In the genomic region with DNA sequence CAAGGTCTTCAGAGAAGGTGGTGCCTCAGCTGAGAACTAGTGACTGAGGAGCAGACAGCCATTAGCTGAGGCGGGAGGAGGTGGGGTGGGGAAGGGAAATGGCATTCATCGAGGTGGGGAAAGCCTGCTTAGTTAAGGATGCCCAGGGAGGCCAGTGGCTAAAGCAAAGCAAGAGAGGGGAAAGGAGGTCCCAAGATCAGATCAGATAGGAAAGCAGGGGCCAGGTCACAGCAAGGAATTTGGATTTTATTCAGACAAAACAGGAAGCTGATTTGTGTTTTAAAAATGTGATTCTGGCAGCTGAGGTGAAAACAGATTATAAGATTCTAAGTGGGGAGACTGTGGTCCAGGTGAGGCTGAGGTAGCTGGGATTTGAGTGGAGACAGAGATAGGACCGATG, we compare ENCODE assay signal across 21 cellular contexts. TPM values are rescaled to one million over a fixed set of nuclear protein-coding genes. Genes with fewer than 3 reads are reported as not detected.
DNase-seq lines count a peak whose midpoint lies in the region; ATAC-seq, FAIRE-seq and TF ChIP-seq lines count a peak whose summit lies in the region.
"Had no signal": no experiment of that assay in that cellular context is flagged by ENCODE, and none has a peak within 500 bp of the region (broad histone marks: within the 10 kb centered on the region; RNA-seq: fewer than 3 reads in every experiment).

No MANE protein-coding gene starts in this region.

- H3K4me1 ChIP-seq in A549 = peaks cover 18% of the 10 kb centered on the region
- H3K4me1 ChIP-seq: BE2C, Caco-2 had no signal

- no peaks in the 10 kb centered on the region for H3K9me3 ChIP-seq in A549
- H3K9me3 ChIP-seq: BE2C, Caco-2 had no signal

- ATAC-seq in A549 = no peak
- ATAC-seq in stimulated activated memory B cell treated with anti-CD40 and anti-IgM and Interleukin-4, amounts not matched to agents 10 μg/mL and 1 μg/mL and 100 μg/mL, for 72 hours = no peak
- ATAC-seq: HCT116 had no signal

- no peak overlapping the region for H3K4me3 ChIP-seq in A549

- DNase-seq in NCI-H82 (lab: John Stamatoyannopoulos, UW) = peak; percentile 37
- DNase-seq in NCI-H82 treated with DMSO at 0.1 percent for 48 hours (lab: John Stamatoyannopoulos, UW; ENCODE audit: unreplicated experiment) = no peak
- no peak for DNase-seq in A549 (ENCODE audit: low read depth in 1 of 2, low spot score in 1 of 2)
- DNase-seq in HFFc6 = no peak
- DNase-seq in dermis blood vessel endothelial cell = peak; percentile 40
- no peak for DNase-seq in NK-92 treated with Interleukin-12 subunit alpha and Interleukin-12 subunit beta, amount 100 ng/mL, for 24 hours (lab: John Stamatoyannopoulos, UW)
- no peak for DNase-seq in cortex of kidney (lab: John Stamatoyannopoulos, UW)
- DNase-seq: 8988T; ACHN; BE2C; C1 segment of cervical spinal cord; Caco-2; CD4-positive, CD25-positive, alpha-beta regulatory T cell; GDM1; GOT3; H7 had no signal

- 75% methylated on average over 3 of the region's 3 CpGs for WGBS in A549 (ENCODE audit: missing lambda C conversion rate)

- TF ChIP-seq CTCF in A549 (IDR thresholded peaks at IDR 0.05) (no peak), HFFc6 (IDR thresholded peaks at IDR 0.05) (no peak)

- peaks cover 59% of the 10 kb centered on the region for H3K4me1 Mint-ChIP-seq in HFFc6 (ENCODE audit: low read depth)
- peaks cover 7% of the 10 kb centered on the region for H3K4me1 Mint-ChIP-seq in stimulated activated memory B cell treated with anti-CD40 and anti-IgM and Interleukin-4, amounts not matched to agents 10 μg/mL and 1 μg/mL and 100 μg/mL, for 72 hours

- H3K4me2 ChIP-seq in A549 = peak overlapping the region; percentile 36

- FAIRE-seq in A549 (lab: Jason Lieb, UNC) = no peak
- FAIRE-seq: D721Med, GM12892, GM18507 had no signal

- TF ChIP-seq POLR2A in A549 (IDR thresholded peaks at IDR 0.05; ENCODE audit: low read length) = no peak

- H3K27ac Mint-ChIP-seq in HFFc6 = peak overlapping the region; percentile 18; the same call in 1 of the 2 replicates
- H3K27ac Mint-ChIP-seq in stimulated activated memory B cell treated with anti-CD40 and anti-IgM and Interleukin-4, amounts not matched to agents 10 μg/mL and 1 μg/mL and 100 μg/mL, for 72 hours = no peak overlapping the region
- H3K27ac Mint-ChIP-seq: CD4-positive, CD25-positive, alpha-beta regulatory T cell had no signal

- no peak for TF ChIP-seq EP300 in A549 (IDR thresholded peaks at IDR 0.05)

- no peaks in the 10 kb centered on the region for H3K36me3 Mint-ChIP-seq in HFFc6 (ENCODE audit: low read depth)
- H3K36me3 Mint-ChIP-seq in stimulated activated memory B cell treated with anti-CD40 and anti-IgM and Interleukin-4, amounts not matched to agents 10 μg/mL and 1 μg/mL and 100 μg/mL, for 72 hours = no peaks in the 10 kb centered on the region
- H3K36me3 Mint-ChIP-seq: CD4-positive, CD25-positive, alpha-beta regulatory T cell had no signal

- no peaks in the 10 kb centered on the region for H3K27me3 Mint-ChIP-seq in HFFc6 (ENCODE audit: insufficient read depth)
- peaks cover 17% of the 10 kb centered on the region for H3K27me3 Mint-ChIP-seq in stimulated activated memory B cell treated with anti-CD40 and anti-IgM and Interleukin-4, amounts not matched to agents 10 μg/mL and 1 μg/mL and 100 μg/mL, for 72 hours

- POLR2A ChIA-PET in A549 (lab: Yijun Ruan, JAX) = no interaction called here

- CTCF ChIA-PET in A549 (lab: Yijun Ruan, JAX) = interaction anchor here (1.0 to 2.5 kb wide), 4 partner anchors 8 to 908 kb away, joined by 3 to 9 read pairs (median 4); no protein-coding TSS in a partner anchor

- TF ChIP-seq RAD21 in A549 (conservative IDR thresholded peaks at IDR 0.05 in 1 of 2, IDR thresholded peaks at IDR 0.05 in 1 of 2) = no peak

- no peaks in the 10 kb centered on the region for H3K9me3 Mint-ChIP-seq in HFFc6
- H3K9me3 Mint-ChIP-seq in stimulated activated memory B cell treated with anti-CD40 and anti-IgM and Interleukin-4, amounts not matched to agents 10 μg/mL and 1 μg/mL and 100 μg/mL, for 72 hours = no peaks in the 10 kb centered on the region
- H3K9me3 Mint-ChIP-seq: CD4-positive, CD25-positive, alpha-beta regulatory T cell had no signal

- peak overlapping the region in 1 of 2 experiments; percentile 2; a peak in 1 of 6 replicates for H3K27ac ChIP-seq in A549

- no peak overlapping the region for H3K4me3 Mint-ChIP-seq in HFFc6
- no peak overlapping the region for H3K4me3 Mint-ChIP-seq in stimulated activated memory B cell treated with anti-CD40 and anti-IgM and Interleukin-4, amounts not matched to agents 10 μg/mL and 1 μg/mL and 100 μg/mL, for 72 hours
- H3K4me3 Mint-ChIP-seq: CD4-positive, CD25-positive, alpha-beta regulatory T cell had no signal

TF ChIP-seq in A549, 52 proteins besides CTCF, POLR2A, EP300 and RAD21:
- TF ChIP-seq NPAS2 (CRISPR knock-in tag; IDR thresholded peaks at IDR 0.05; ENCODE audit: borderline replicate concordance) (no peak), CBX8 (IDR thresholded peaks at IDR 0.05) (no peak), JUN (IDR thresholded peaks at IDR 0.05) (no peak), BHLHE40 (IDR thresholded peaks at IDR 0.05; ENCODE audit: low read depth, low read length) (no peak), ZSCAN20 (CRISPR knock-in tag; IDR thresholded peaks at IDR 0.05) (no peak), ZNF302 (CRISPR knock-in tag; IDR thresholded peaks at IDR 0.05) (no peak), FOSB (CRISPR knock-in tag; IDR thresholded peaks at IDR 0.05) (no peak), RNF2 (IDR thresholded peaks at IDR 0.05; ENCODE audit: borderline replicate concordance, low read depth) (no peak), HDAC2 (IDR thresholded peaks at IDR 0.05) (no peak)
- TF ChIP-seq, protein P1, sequence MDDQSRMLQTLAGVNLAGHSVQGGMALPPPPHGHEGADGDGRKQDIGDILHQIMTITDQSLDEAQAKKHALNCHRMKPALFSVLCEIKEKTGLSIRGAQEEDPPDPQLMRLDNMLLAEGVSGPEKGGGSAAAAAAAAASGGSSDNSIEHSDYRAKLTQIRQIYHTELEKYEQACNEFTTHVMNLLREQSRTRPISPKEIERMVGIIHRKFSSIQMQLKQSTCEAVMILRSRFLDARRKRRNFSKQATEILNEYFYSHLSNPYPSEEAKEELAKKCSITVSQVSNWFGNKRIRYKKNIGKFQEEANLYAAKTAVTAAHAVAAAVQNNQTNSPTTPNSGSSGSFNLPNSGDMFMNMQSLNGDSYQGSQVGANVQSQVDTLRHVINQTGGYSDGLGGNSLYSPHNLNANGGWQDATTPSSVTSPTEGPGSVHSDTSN (IDR thresholded peaks at IDR 0.05) = no peak
- TF ChIP-seq, protein P2, sequence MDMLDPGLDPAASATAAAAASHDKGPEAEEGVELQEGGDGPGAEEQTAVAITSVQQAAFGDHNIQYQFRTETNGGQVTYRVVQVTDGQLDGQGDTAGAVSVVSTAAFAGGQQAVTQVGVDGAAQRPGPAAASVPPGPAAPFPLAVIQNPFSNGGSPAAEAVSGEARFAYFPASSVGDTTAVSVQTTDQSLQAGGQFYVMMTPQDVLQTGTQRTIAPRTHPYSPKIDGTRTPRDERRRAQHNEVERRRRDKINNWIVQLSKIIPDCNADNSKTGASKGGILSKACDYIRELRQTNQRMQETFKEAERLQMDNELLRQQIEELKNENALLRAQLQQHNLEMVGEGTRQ (IDR thresholded peaks at IDR 0.05) = no peak

RNA-seq across cellular contexts. Expression of gene CNNM1, which starts 45.8 kb away (rescaled TPM):
- polyA plus RNA-seq in A549 (2011; rRNA removed) (14.2 and 17.0 TPM in 2 replicates), A549 (2017; fragmentation: RNase III; extraction: RNeasy Plus Mini Kit Qiagen cat#74134 plus additional on column Dnase treatment) (12.5 to 17.7 TPM (median 17.5 TPM) in 3 replicates)
- polyA plus RNA-seq in A549 (2012; cell fraction: cytosol; rRNA removed) = 9.8 and 13.4 TPM in 2 replicates
- 13.9 and 16.4 TPM in 2 replicates for polyA plus RNA-seq in A549 (2012; cell fraction: nucleus; rRNA removed)
- 19.2 and 22.0 TPM in 2 replicates for polyA minus RNA-seq in A549 (2011; rRNA and poly(A)+ RNA removed)
- 1 to 10 TPM; 3.0 to 4.6 (median 3.3) TPM for total RNA-seq in HFFc6 (2021; fragmentation: NEBNext Ultra II Directional; extraction: Animal tissue kit (Norgen Biotek cat#: 25700))
- total RNA-seq in dermis blood vessel endothelial cell = not detected in 2 replicates
- total RNA-seq: Caco-2; CD4-positive, CD25-positive, alpha-beta regulatory T cell had no signal

RNA-seq across cellular contexts. Expression of gene GOT1, which starts 55.5 kb away (rescaled TPM):
- polyA plus RNA-seq in A549 (2011; rRNA removed) = 34.9 and 55.7 TPM in 2 replicates
- polyA plus RNA-seq in A549 (2012; cell fraction: cytosol; rRNA removed) = 20.8 and 25.6 TPM in 2 replicates
- 15.5 and 24.5 TPM in 2 replicates for polyA plus RNA-seq in A549 (2012; cell fraction: nucleus; rRNA removed)
- polyA plus RNA-seq in A549 (2017; fragmentation: RNase III; extraction: RNeasy Plus Mini Kit Qiagen cat#74134 plus additional on column Dnase treatment) = 27.6 to 31.3 TPM (median 31.1 TPM) in 3 replicates
- 33.7 and 34.2 TPM in 2 replicates for polyA minus RNA-seq in A549 (2011; rRNA and poly(A)+ RNA removed)
- 10 to 100 TPM; 34.9 to 42.0 (median 41.6) TPM for total RNA-seq in HFFc6 (2021; fragmentation: NEBNext Ultra II Directional; extraction: Animal tissue kit (Norgen Biotek cat#: 25700))
- 20.8 and 27.2 TPM in 2 replicates for total RNA-seq in dermis blood vessel endothelial cell

Comparison
In these comparisons a context has a peak if more than half of its experiments do, and no peak if none do; other contexts are left out.
1. DNase-seq: peak in NCI-H82 (single experiment) and dermis blood vessel endothelial cell (single experiment); none in NCI-H82 treated with DMSO at 0.1 percent for 48 hours (single experiment), A549 (0 of 2), HFFc6 (single experiment), NK-92 treated with Interleukin-12 subunit alpha and Interleukin-12 subunit beta, amount 100 ng/mL, for 24 hours (single experiment) and cortex of kidney (single experiment).